26 cellular contexts compared by ENCODE assay signal in genomic region chr15:75056036-75056435, GRCh38. TPM values are rescaled to one million over a fixed set of nuclear protein-coding genes. Genes with fewer than 3 reads are reported as not detected.
DNase-seq lines count a peak whose midpoint lies in the region; ATAC-seq, FAIRE-seq and TF ChIP-seq lines count a peak whose summit lies in the region.
"Had no signal": no experiment of that assay in that cellular context is flagged by ENCODE, and none has a peak within 500 bp of the region (broad histone marks: within the 10 kb centered on the region; RNA-seq: fewer than 3 reads in every experiment).

No MANE protein-coding gene starts in this region.

- H3K79me2 ChIP-seq in K562 (ENCODE audit: control insufficient read depth, insufficient read depth, low read length), result no peaks in the 10 kb centered on the region

- no peak for FAIRE-seq in K562 (lab: Jason Lieb, UNC)

- no peaks in the 10 kb centered on the region for H3K36me3 ChIP-seq in CD4-positive, CD25-positive, alpha-beta regulatory T cell (ENCODE audit: control insufficient read depth, insufficient read depth, low read length)
- H3K36me3 ChIP-seq in K562 (ENCODE audit: control insufficient read depth, insufficient read depth, low read length) (no peaks in the 10 kb centered on the region), neuronal stem cell (replicated peaks in 1 of 2; ENCODE audit: control insufficient read depth in 2 of 2, insufficient read depth in 2 of 2, low read length in 2 of 2) (no peaks in the 10 kb centered on the region)
- H3K36me3 ChIP-seq: cardiac muscle cell, left lung, SJSA1, suprapubic skin had no signal

- no peak overlapping the region for H3K27ac ChIP-seq in CD4-positive, CD25-positive, alpha-beta regulatory T cell (ENCODE audit: insufficient read depth, low read length, poor library complexity, severe bottlenecking)
- no peak overlapping the region for H3K27ac ChIP-seq in K562 (ENCODE audit: extremely low read depth, low read depth, low read length)
- no peak overlapping the region for H3K27ac ChIP-seq in neuronal stem cell (replicated peaks; ENCODE audit: low read length)
- H3K27ac ChIP-seq: BLaER1 treated with 17β-estradiol and CSF1 and Interleukin-3, amounts not matched to agents 10 nM and 100 nM; cardiac muscle cell; SJSA1; suprapubic skin had no signal

- no peaks in the 10 kb centered on the region for H4K20me1 ChIP-seq in K562 (replicated peaks; ENCODE audit: control insufficient read depth, insufficient read depth, low read length)
- H4K20me1 ChIP-seq: BLaER1 treated with 17β-estradiol and CSF1 and Interleukin-3, amounts not matched to agents 10 nM and 100 nM had no signal

- peak overlapping the region in 2 of 3 donors; percentile 12 to 48 for H3K27ac Mint-ChIP-seq in CD4-positive, CD25-positive, alpha-beta regulatory T cell
- peak overlapping the region; percentile 43 for H3K27ac Mint-ChIP-seq in Calu3 (ENCODE audit: unreplicated experiment)
- H3K27ac Mint-ChIP-seq: activated CD4-positive, alpha-beta memory T cell treated with anti-CD3 and anti-CD28 coated beads for 36 hours; activated naive CD4-positive, alpha-beta T cell treated with anti-CD3 and anti-CD28 coated beads, Interleukin-2, amount 50 U/mL, for 72 hours; HFFc6 had no signal

- no peak for TF ChIP-seq POLR2A in K562 (conservative IDR thresholded peaks at IDR 0.05)

- 71% methylated on average over 7 of the region's 7 CpGs for WGBS in K562 (ENCODE audit: insufficient coverage, low coverage, missing lambda C conversion rate)
- no CpG with 5 or more reads among the region's 7 CpGs for WGBS in neuronal stem cell (ENCODE audit: extremely low coverage in 2 of 2, insufficient read length in 2 of 2, insufficient replicate concordance in 1 of 2), 2 donors

- H4K91ac ChIP-seq in neuronal stem cell (ENCODE audit: low read depth, low read length, poor library complexity), result no peak overlapping the region

- no peak overlapping the region for H3K4ac ChIP-seq in neuronal stem cell (ENCODE audit: low read length)

- H2AFZ ChIP-seq in K562 (ENCODE audit: low read depth, low read length), result no peak overlapping the region
- H2AFZ ChIP-seq in neuronal stem cell (ENCODE audit: low read length), result no peak overlapping the region

- TF ChIP-seq CTCF in Calu3 (IDR thresholded peaks at IDR 0.05; ENCODE audit: unreplicated experiment), result no peak
- TF ChIP-seq CTCF in K562 (IDR thresholded peaks at IDR 0.05 in 2 of 3, conservative IDR thresholded peaks at IDR 0.05 in 1 of 3; ENCODE audit: insufficient read depth in 2 of 3, low read depth in 1 of 3, low read length in 3 of 3), result no peak
- no peak for TF ChIP-seq CTCF in foreskin fibroblast (IDR thresholded peaks at IDR 0.05; ENCODE audit: low read depth, low read length)

- BruUV-seq in Calu3 (replicated peaks; lab: Mats Ljungman, UMichigan) (no TSS peak), K562 (replicated peaks; lab: Mats Ljungman, UMichigan) (no TSS peak)

- H3K9ac ChIP-seq in K562 (ENCODE audit: insufficient read depth in 1 of 2, low read depth in 2 of 2, low read length in 2 of 2), result peak overlapping the region in 1 of 2 experiments; percentile 55; a peak in 2 of 4 replicates
- H3K9ac ChIP-seq in neuronal stem cell (ENCODE audit: low read depth, low read length, poor library complexity), result no peak overlapping the region
- H3K9ac ChIP-seq: BLaER1 treated with 17β-estradiol and CSF1 and Interleukin-3, amounts not matched to agents 10 nM and 100 nM had no signal

- no peak for DNase-seq in CD4-positive, CD25-positive, alpha-beta regulatory T cell
- DNase-seq in Calu3, result no peak
- DNase-seq in K562 (ENCODE audit: extremely low read depth in 1 of 4, low spot score in 3 of 4), result no peak
- DNase-seq in neuronal stem cell (ENCODE audit: low spot score), result no peak
- DNase-seq in COLO668 (lab: John Stamatoyannopoulos, UW; ENCODE audit: unreplicated experiment), result no peak
- DNase-seq in SHP77 (lab: John Stamatoyannopoulos, UW), result no peak
- DNase-seq in foreskin fibroblast, result no peak
- DNase-seq: activated CD4-positive, alpha-beta memory T cell treated with anti-CD3 and anti-CD28 coated beads for 36 hours; cortex of kidney; DND-41; head of caudate nucleus; HFFc6; islet precursor cell; left lung; NCI-H146; NCI-H345; occipital lobe; stimulated activated naive CD4-positive, alpha-beta T cell had no signal

- H2BK5ac ChIP-seq in neuronal stem cell (ENCODE audit: low read length), result no peak overlapping the region

- H3K9me3 ChIP-seq in CD4-positive, CD25-positive, alpha-beta regulatory T cell (ENCODE audit: control insufficient read depth in 2 of 2, low read length in 2 of 2), result no peaks in the 10 kb centered on the region
- H3K9me3 ChIP-seq in K562 (replicated peaks; ENCODE audit: control insufficient read depth, insufficient read depth, low read depth, low read length) (no peaks in the 10 kb centered on the region), neuronal stem cell (replicated peaks in 1 of 2; ENCODE audit: control insufficient read depth in 2 of 2, insufficient read depth in 1 of 2, low read depth in 1 of 2, low read length in 2 of 2) (no peaks in the 10 kb centered on the region)
- H3K9me3 ChIP-seq: BLaER1 treated with 17β-estradiol and CSF1 and Interleukin-3, amounts not matched to agents 10 nM and 100 nM; left lung; SJSA1; suprapubic skin had no signal

- no peaks in the 10 kb centered on the region for H3K27me3 ChIP-seq in CD4-positive, CD25-positive, alpha-beta regulatory T cell (ENCODE audit: control insufficient read depth, insufficient read depth, low read length)
- H3K27me3 ChIP-seq in K562 (ENCODE audit: control insufficient read depth in 2 of 2, insufficient read depth in 2 of 2, low read length in 2 of 2) (no peaks in the 10 kb centered on the region), neuronal stem cell (ENCODE audit: control insufficient read depth in 3 of 3, insufficient read depth in 3 of 3, low read depth in 1 of 3, low read length in 3 of 3) (no peaks in the 10 kb centered on the region)
- H3K27me3 ChIP-seq: BLaER1 treated with 17β-estradiol and CSF1 and Interleukin-3, amounts not matched to agents 10 nM and 100 nM; cardiac muscle cell; left lung; SJSA1; suprapubic skin had no signal

- no peak for TF ChIP-seq RAD21 in K562 (CRISPR knock-in tag; conservative IDR thresholded peaks at IDR 0.05 in 1 of 2, IDR thresholded peaks at IDR 0.05 in 1 of 2)

- peak overlapping the region; percentile 1 for H3K18ac ChIP-seq in neuronal stem cell (ENCODE audit: low read length)

- no peak overlapping the region for H3K4me3 ChIP-seq in CD4-positive, CD25-positive, alpha-beta regulatory T cell (ENCODE audit: low read depth, low read length)
- H3K4me3 ChIP-seq in K562 (no peak overlapping the region), neuronal stem cell (ENCODE audit: low read length in 2 of 2) (no peak overlapping the region), foreskin fibroblast (ENCODE audit: low read depth in 1 of 2, low read length in 2 of 2) (no peak overlapping the region)
- H3K4me3 ChIP-seq: BLaER1 treated with 17β-estradiol and CSF1 and Interleukin-3, amounts not matched to agents 10 nM and 100 nM; cardiac muscle cell; left lung; SJSA1; suprapubic skin had no signal

- H3K36me3 Mint-ChIP-seq in CD4-positive, CD25-positive, alpha-beta regulatory T cell, result peaks cover 5% of the 10 kb centered on the region
- peaks cover 31% of the 10 kb centered on the region for H3K36me3 Mint-ChIP-seq in Calu3 (ENCODE audit: insufficient read depth, unreplicated experiment)
- H3K36me3 Mint-ChIP-seq: activated CD4-positive, alpha-beta memory T cell treated with anti-CD3 and anti-CD28 coated beads for 36 hours; activated naive CD4-positive, alpha-beta T cell treated with anti-CD3 and anti-CD28 coated beads, Interleukin-2, amount 50 U/mL, for 72 hours had no signal

- H2BK120ac ChIP-seq in neuronal stem cell (ENCODE audit: low read depth, low read length), result no peak overlapping the region

- POLR2A ChIA-PET in K562 (lab: Yijun Ruan, JAX), result no interaction called here

- no peak for ATAC-seq in CD4-positive, CD25-positive, alpha-beta regulatory T cell (ENCODE audit: low read depth in 2 of 2)
- ATAC-seq in K562, result no peak
- no peak for ATAC-seq in HG02870 (IDR thresholded peaks at IDR 0.05; ENCODE audit: unreplicated experiment)
- ATAC-seq: activated naive CD4-positive, alpha-beta T cell treated with anti-CD3 and anti-CD28 coated beads, Interleukin-2, amount 50 U/mL, for 72 hours; esophagus mucosa; left lung had no signal

- CTCF ChIA-PET in Calu3 (lab: Charles Lee) (interaction anchor here (0.6 to 2.2 kb wide), 2 partner anchors 13 to 187 kb away, joined by 4 to 8 read pairs; no protein-coding TSS in a partner anchor), K562 (lab: Yijun Ruan, JAX; ENCODE audit: low intra/inter-chr PET ratio) (no interaction called here)

- H3K4me1 ChIP-seq in CD4-positive, CD25-positive, alpha-beta regulatory T cell (ENCODE audit: control insufficient read depth, insufficient read depth, low read length, poor library complexity, severe bottlenecking), result no peaks in the 10 kb centered on the region
- H3K4me1 ChIP-seq in K562 (replicated peaks in 1 of 2; ENCODE audit: control insufficient read depth in 2 of 2, insufficient read depth in 2 of 2, low read length in 2 of 2) (peaks cover 0 to 14% of the 10 kb centered on the region in 2 experiments; a peak in 4 of 5 replicates), neuronal stem cell (ENCODE audit: control insufficient read depth in 2 of 2, insufficient read depth in 1 of 2, low read depth in 1 of 2, low read length in 2 of 2) (peaks cover 3% of the 10 kb centered on the region in 2 donors)
- H3K4me1 ChIP-seq: suprapubic skin had no signal

- H3K9me3 Mint-ChIP-seq in CD4-positive, CD25-positive, alpha-beta regulatory T cell, result peaks cover 0 to 2% (median 0%) of the 10 kb centered on the region in 7 donors
- no peaks in the 10 kb centered on the region for H3K9me3 Mint-ChIP-seq in Calu3 (ENCODE audit: low read depth, unreplicated experiment)
- H3K9me3 Mint-ChIP-seq: activated CD4-positive, alpha-beta memory T cell treated with anti-CD3 and anti-CD28 coated beads for 36 hours; activated naive CD4-positive, alpha-beta T cell treated with anti-CD3 and anti-CD28 coated beads, Interleukin-2, amount 50 U/mL, for 72 hours; HFFc6; IgD-negative memory B cell had no signal

- H3K27me3 Mint-ChIP-seq in CD4-positive, CD25-positive, alpha-beta regulatory T cell, result no peaks in the 10 kb centered on the region
- H3K27me3 Mint-ChIP-seq in Calu3 (ENCODE audit: unreplicated experiment), result no peaks in the 10 kb centered on the region
- H3K27me3 Mint-ChIP-seq: activated CD4-positive, alpha-beta memory T cell treated with anti-CD3 and anti-CD28 coated beads for 36 hours; IgD-negative memory B cell had no signal

- no peak overlapping the region for H3K14ac ChIP-seq in neuronal stem cell (ENCODE audit: low read length)

- intact Hi-C loops in Calu3 (cut with micrococcal nuclease; ENCODE audit: unreplicated experiment) (no loop called here), K562 (cut with micrococcal nuclease) (no loop called here)

- no peaks in the 10 kb centered on the region for H3K9me1 ChIP-seq in K562 (ENCODE audit: control insufficient read depth, insufficient read depth, low read length)

- H3K4me2 ChIP-seq in K562 (ENCODE audit: insufficient read depth, low read length), result no peak overlapping the region
- no peak overlapping the region for H3K4me2 ChIP-seq in neuronal stem cell (ENCODE audit: insufficient read depth, low read length, poor library complexity, severe bottlenecking)
- H3K4me2 ChIP-seq: BLaER1 treated with 17β-estradiol and CSF1 and Interleukin-3, amounts not matched to agents 10 nM and 100 nM had no signal

- no peak overlapping the region for H4K8ac ChIP-seq in neuronal stem cell (ENCODE audit: low read depth, low read length)

- H3K23ac ChIP-seq in neuronal stem cell (ENCODE audit: low read depth, low read length, poor library complexity), result no peak overlapping the region

- in situ Hi-C loops in K562 (cut with MboI), result no loop called here

- TF ChIP-seq EP300 in K562 (IDR thresholded peaks at IDR 0.05; ENCODE audit: low read length), result no peak

- no peak overlapping the region for H2BK12ac ChIP-seq in neuronal stem cell (ENCODE audit: low read length)

- peaks cover 0 to 10% (median 0%) of the 10 kb centered on the region in 4 donors for H3K4me1 Mint-ChIP-seq in CD4-positive, CD25-positive, alpha-beta regulatory T cell
- H3K4me1 Mint-ChIP-seq in Calu3 (ENCODE audit: low read depth, unreplicated experiment), result peaks cover 40% of the 10 kb centered on the region

- H3K79me1 ChIP-seq in neuronal stem cell (ENCODE audit: low read depth, low read length), result no peaks in the 10 kb centered on the region

- no peak overlapping the region for H2BK15ac ChIP-seq in neuronal stem cell (ENCODE audit: low read length)

- H2AK5ac ChIP-seq in neuronal stem cell (ENCODE audit: low read depth, low read length), result no peak overlapping the region

- H3K4me3 Mint-ChIP-seq in CD4-positive, CD25-positive, alpha-beta regulatory T cell, result no peak overlapping the region
- H3K4me3 Mint-ChIP-seq in Calu3 (ENCODE audit: low read depth, unreplicated experiment), result no peak overlapping the region
- H3K4me3 Mint-ChIP-seq: activated CD4-positive, alpha-beta memory T cell treated with anti-CD3 and anti-CD28 coated beads for 36 hours; HFFc6; IgD-negative memory B cell had no signal

RNA-seq across cellular contexts. Expression of gene PPCDC, which starts 32.6 kb away (rescaled TPM):
- total RNA-seq in CD4-positive, CD25-positive, alpha-beta regulatory T cell, result 11.0 TPM
- polyA plus RNA-seq in CD4-positive, CD25-positive, alpha-beta regulatory T cell, result 10 to 100 TPM; 12.3 to 15.5 (median 12.8) TPM
- total RNA-seq in Calu3 (2022), result 23.4 and 24.4 TPM in 2 replicates
- 20.0 and 54.1 TPM in 2 replicates for total RNA-seq in K562 (2011; cell fraction: chromatin; rRNA removed; ENCODE audit: low replicate concordance)
- 31.7 TPM in 2 replicates for total RNA-seq in K562 (2011; cell fraction: nucleolus; rRNA removed)
- total RNA-seq in K562 (2011; cell fraction: nucleoplasm; rRNA removed), result 24.1 and 30.8 TPM in 2 replicates
- 16.3 and 17.1 TPM in 2 replicates for total RNA-seq in K562 (2014; rRNA removed)
- total RNA-seq in K562 (2014; rRNA removed; fragmentation: Illumina TruSeq; extraction: Trizol), result 6.4 and 10.9 TPM in 2 replicates
- total RNA-seq in K562 (2015; rRNA removed; fragmentation: Illumina TruSeq; extraction: Trizol), result 9.7 and 13.5 TPM in 2 replicates
- total RNA-seq in K562 (2021), result 15.2 and 16.7 TPM in 2 replicates
- polyA plus RNA-seq in K562 (2011; rRNA removed), result 16.7 and 17.9 TPM in 2 replicates
- 26.9 and 55.6 TPM in 2 replicates for polyA plus RNA-seq in K562 (2011; cell fraction: cytosol; rRNA removed)
- 22.7 and 31.8 TPM in 2 replicates for polyA plus RNA-seq in K562 (2011; cell fraction: nucleus; rRNA removed)
- polyA plus RNA-seq in K562 (2012), result 11.4 and 15.7 TPM in 2 replicates
- polyA plus RNA-seq in K562 (2014; fragmentation: Illumina TruSeq; extraction: Trizol), result 21.7 and 24.9 TPM in 2 replicates
- polyA plus RNA-seq in K562 (2014; fragmentation: Nextera tagmentation; extraction: Ambion mirVana), result 10 to 100 TPM; 50.0 to 53.6 TPM
- 34.8 and 41.6 TPM in 2 replicates for polyA plus RNA-seq in K562 (2014; rRNA removed)
- 6.7 and 7.8 TPM in 2 replicates for polyA minus RNA-seq in K562 (2011; rRNA and poly(A)+ RNA removed)
- 6.4 and 9.0 TPM in 2 replicates for polyA minus RNA-seq in K562 (2011; cell fraction: cytosol; rRNA and poly(A)+ RNA removed)
- polyA minus RNA-seq in K562 (2011; cell fraction: nucleus; rRNA and poly(A)+ RNA removed), result 12.3 and 15.2 TPM in 2 replicates
- 6.1 TPM for polyA plus RNA-seq in neuronal stem cell (2013, experiment 1 of 2)
- polyA plus RNA-seq in neuronal stem cell (2013, experiment 2 of 2), result 6.0 TPM
